ENCODE assay signal across 9 cellular contexts in genomic region chr7:6160191-6160623, GRCh38. TPM values are rescaled to one million over a fixed set of nuclear protein-coding genes. Genes with fewer than 3 reads are reported as not detected.
A peak's percentile ranks its signal among the peaks of the same experiment; 100 is the strongest.
DNase-seq lines count a peak whose midpoint lies in the region; ATAC-seq and TF ChIP-seq lines count a peak whose summit lies in the region.
"Had no signal": no experiment of that assay in that cellular context is flagged by ENCODE, and none has a peak within 500 bp of the region (broad histone marks: within the 10 kb centered on the region; RNA-seq: fewer than 3 reads in every experiment).

No MANE protein-coding gene starts in this region.

- intact Hi-C loops in left cardiac atrium (cut with DNase I): loop anchor here (2.0 to 5.0 kb wide), 2 partner anchors 112 to 163 kb away; partner anchors contain the start of gene CYTH3 (in 1 of the 2)

- H4K91ac ChIP-seq in H9 (ENCODE audit: insufficient read length, low read depth, low read length): no peak overlapping the region

- H3K18ac ChIP-seq in H9 (ENCODE audit: insufficient read length, low read depth, low read length): no peak overlapping the region

- no peak overlapping the region for H2BK120ac ChIP-seq in H9 (ENCODE audit: low read depth, low read length, poor library complexity, severe bottlenecking)

- H4K5ac ChIP-seq in H9 (ENCODE audit: insufficient read length, low read depth, low read length): no peak overlapping the region

- no peak overlapping the region for H3K4me3 Mint-ChIP-seq in H9
- H3K4me3 Mint-ChIP-seq: activated naive CD4-positive, alpha-beta T cell treated with anti-CD3 and anti-CD28 coated beads, Interleukin-2, amount 50 U/mL, for 24 hours had no signal

- H3K4me3 ChIP-seq in adipocyte (ENCODE audit: low read length): no peak overlapping the region

- no peak overlapping the region for H2BK12ac ChIP-seq in H9 (ENCODE audit: insufficient read length, low read depth, low read length)

- no peaks in the 10 kb centered on the region; the same call in none of the 2 replicates for H3K27me3 Mint-ChIP-seq in H9 (ENCODE audit: low read depth)
- H3K27me3 Mint-ChIP-seq: activated naive CD4-positive, alpha-beta T cell treated with anti-CD3 and anti-CD28 coated beads, Interleukin-2, amount 50 U/mL, for 24 hours had no signal

- no peak overlapping the region for H4K8ac ChIP-seq in H9 (replicated peaks; ENCODE audit: insufficient read length, low read depth, low read length)

- H3K36me3 Mint-ChIP-seq in H9 (ENCODE audit: insufficient read depth in 1 of 3, low read depth in 3 of 3): peaks cover 14 to 55% (median 45%) of the 10 kb centered on the region in 3 experiments; a peak in 6 of 7 replicates

- H3K9ac ChIP-seq in H9 (ENCODE audit: extremely low read depth, insufficient read length, low read length) (no peak overlapping the region), adipocyte (ENCODE audit: low read length) (peak overlapping the region; percentile 74)

- H3K23me2 ChIP-seq in H9 (ENCODE audit: insufficient read length, low read depth, low read length, poor library complexity, severe bottlenecking): no peaks in the 10 kb centered on the region

- no peak overlapping the region for H2AK5ac ChIP-seq in H9 (ENCODE audit: insufficient read length, low read length)

- H3K36me3 ChIP-seq in adipocyte (ENCODE audit: control insufficient read depth, insufficient read depth, low read length, severe bottlenecking): peaks cover 69% of the 10 kb centered on the region

- peaks cover 6 to 14% of the 10 kb centered on the region in 2 experiments; a peak in 3 of 4 replicates for H3K4me1 Mint-ChIP-seq in H9

- H3K56ac ChIP-seq in H9 (ENCODE audit: insufficient read length, low read depth, low read length): no peak overlapping the region

- H3K27me3 ChIP-seq in H9 (ENCODE audit: insufficient read depth, low read length) (no peaks in the 10 kb centered on the region), adipocyte (replicated peaks; ENCODE audit: control insufficient read depth, insufficient read depth, low read length) (no peaks in the 10 kb centered on the region)

- peak; percentile 60 for DNase-seq in A172 (ENCODE audit: low spot score)
- peak; percentile 84 for DNase-seq in H9
- DNase-seq in adipocyte (ENCODE audit: low read depth): peak; percentile 78
- DNase-seq in left cardiac atrium: peak; percentile 77
- DNase-seq in putamen (ENCODE audit: low spot score): peak; percentile 42
- no peak for DNase-seq in middle frontal gyrus (ENCODE audit: extremely low spot score, low spot score)

- no peak overlapping the region for H3K14ac ChIP-seq in H9 (ENCODE audit: insufficient read depth, low read length)

- WGBS in H9 (ENCODE audit: extremely low coverage, insufficient read length, low lambda C conversion rate): no CpG with 5 or more reads among the region's 15 CpGs

- no peak overlapping the region for H2BK5ac ChIP-seq in H9 (ENCODE audit: insufficient read length, low read length)

- no peak overlapping the region for H3K4ac ChIP-seq in H9 (ENCODE audit: low read depth, low read length)

- H3K23ac ChIP-seq in H9 (ENCODE audit: insufficient read length, low read depth, low read length): no peak overlapping the region

- H3K27ac ChIP-seq in H9 (ENCODE audit: insufficient read length, low read depth, low read length): no peak overlapping the region

- no peak overlapping the region for H2BK20ac ChIP-seq in H9 (ENCODE audit: low read depth, low read length, poor library complexity, severe bottlenecking)

- no peak overlapping the region for H2AFZ ChIP-seq in H9 (ENCODE audit: low read length)

- H3K79me2 ChIP-seq in H9 (ENCODE audit: insufficient read depth, low read length): no peaks in the 10 kb centered on the region

- H3K27ac Mint-ChIP-seq in H9: peak overlapping the region in 2 of 3 experiments; percentile 57 to 66; a peak in 3 of 7 replicates
- H3K27ac Mint-ChIP-seq: activated naive CD4-positive, alpha-beta T cell treated with anti-CD3 and anti-CD28 coated beads, Interleukin-2, amount 50 U/mL, for 24 hours had no signal

- H3K9me3 ChIP-seq in H9 (ENCODE audit: control insufficient read depth, low read depth, low read length): no peaks in the 10 kb centered on the region
- H3K9me3 ChIP-seq in adipocyte (ENCODE audit: control insufficient read depth, low read length): no peaks in the 10 kb centered on the region

- H3T11ph ChIP-seq in H9 (ENCODE audit: low read length): no peak overlapping the region

- ATAC-seq in left cardiac atrium (peak; percentile 75 to 78), HG03175 (IDR thresholded peaks at IDR 0.05; ENCODE audit: unreplicated experiment) (no peak), HG02840 (IDR thresholded peaks at IDR 0.05; ENCODE audit: low FRiP score, unreplicated experiment) (no peak)

- no peaks in the 10 kb centered on the region for H4K20me1 ChIP-seq in H9 (ENCODE audit: control insufficient read depth, insufficient read depth, insufficient read length)

- H2BK15ac ChIP-seq in H9 (ENCODE audit: low read depth, low read length): no peak overlapping the region

- TF ChIP-seq CTCF in H9 (conservative IDR thresholded peaks at IDR 0.05): peak; percentile 79

- no peaks in the 10 kb centered on the region for H3K79me1 ChIP-seq in H9 (ENCODE audit: insufficient read depth, low read depth, low read length, poor library complexity, severe bottlenecking)

- H3K4me2 ChIP-seq in H9 (ENCODE audit: insufficient read depth, insufficient read length, low read length): no peak overlapping the region

- no peaks in the 10 kb centered on the region for H3K9me3 Mint-ChIP-seq in H9
- H3K9me3 Mint-ChIP-seq: activated naive CD4-positive, alpha-beta T cell treated with anti-CD3 and anti-CD28 coated beads, Interleukin-2, amount 50 U/mL, for 24 hours had no signal

- H3K4me1 ChIP-seq in H9 (ENCODE audit: insufficient read depth, low read length) (no peaks in the 10 kb centered on the region), adipocyte (ENCODE audit: control insufficient read depth, insufficient read depth, low read length) (peaks cover 27% of the 10 kb centered on the region)

RNA-seq across cellular contexts. Expression of gene USP42, which starts 55.5 kb away (rescaled TPM):
- total RNA-seq in A172 (2014; rRNA removed; shearing (Covaris generic)): 6.3 and 7.9 TPM in 2 replicates
- total RNA-seq in H9 (2021): 16.9 and 17.6 TPM in 2 replicates
- total RNA-seq in left cardiac atrium: 1 to 10 TPM; 4.6 to 6.3 TPM

Comparison
In these comparisons a context has a peak if more than half of its experiments do, and no peak if none do; other contexts are left out.
1. ATAC-seq: peak in left cardiac atrium (2 of 2); none in HG03175 (single experiment) and HG02840 (single experiment).